Comparison of ENCODE assay signal across 13 cellular contexts in genomic region chr4:101037938-101038413, GRCh38.
DNase-seq lines count a peak whose midpoint lies in the region; ATAC-seq, FAIRE-seq and TF ChIP-seq lines count a peak whose summit lies in the region.
"Had no signal": no experiment of that assay in that cellular context is flagged by ENCODE, and none has a peak within 500 bp of the region (broad histone marks: within the 10 kb centered on the region; RNA-seq: fewer than 3 reads in every experiment).

No MANE protein-coding gene starts in this region.

- H2BK12ac ChIP-seq in neuronal stem cell (ENCODE audit: low read length) = no peak overlapping the region

- no peaks in the 10 kb centered on the region for H3K9me3 ChIP-seq in cardiac muscle cell (ENCODE audit: low read depth)
- no peaks in the 10 kb centered on the region for H3K9me3 ChIP-seq in right atrium auricular region
- no peaks in the 10 kb centered on the region for H3K9me3 ChIP-seq in neuronal stem cell (replicated peaks in 1 of 2; ENCODE audit: control insufficient read depth in 2 of 2, insufficient read depth in 1 of 2, low read depth in 1 of 2, low read length in 2 of 2)

- H3K36me3 ChIP-seq in cardiac muscle cell (no peaks in the 10 kb centered on the region), right atrium auricular region (no peaks in the 10 kb centered on the region), bronchial epithelial cell (ENCODE audit: control insufficient read depth, insufficient read depth, low read length) (no peaks in the 10 kb centered on the region), neuronal stem cell (replicated peaks in 1 of 2; ENCODE audit: control insufficient read depth in 2 of 2, insufficient read depth in 2 of 2, low read length in 2 of 2) (peaks cover 0 to 2% of the 10 kb centered on the region in 2 donors)

- TF ChIP-seq CTCF in cardiac muscle cell (IDR thresholded peaks at IDR 0.05; ENCODE audit: low read depth, low read length) (no peak), right atrium auricular region (IDR thresholded peaks at IDR 0.05) (no peak), bronchial epithelial cell (IDR thresholded peaks at IDR 0.05; ENCODE audit: insufficient read depth, low read length, severe bottlenecking) (no peak), coronary artery (IDR thresholded peaks at IDR 0.05) (no peak)

- H3K9ac ChIP-seq in neuronal stem cell (ENCODE audit: low read depth, low read length, poor library complexity) = no peak overlapping the region

- no peak for DNase-seq in cardiac muscle cell (ENCODE audit: low read depth in 1 of 2, low spot score in 1 of 2)
- no peak for DNase-seq in right atrium auricular region (ENCODE audit: low spot score)
- DNase-seq in bronchial epithelial cell (ENCODE audit: low read depth) = no peak
- peak in 1 of 2 donors; percentile 23 for DNase-seq in stimulated activated naive CD8-positive, alpha-beta T cell treated with anti-CD3 and anti-CD28 coated beads, Interleukin-15, amount 100 ng/mL, for 72 hours
- DNase-seq in neuronal stem cell (ENCODE audit: low spot score) = no peak
- DNase-seq in coronary artery (ENCODE audit: low spot score) = no peak
- DNase-seq: COR-L47, NCI-H82, retina had no signal

- H3K79me1 ChIP-seq in neuronal stem cell (ENCODE audit: low read depth, low read length) = no peaks in the 10 kb centered on the region

- no peak overlapping the region for H2BK5ac ChIP-seq in neuronal stem cell (ENCODE audit: low read length)

- WGBS in neuronal stem cell (ENCODE audit: extremely low coverage in 2 of 2, insufficient read length in 2 of 2, insufficient replicate concordance in 1 of 2), 2 donors = no CpG with 5 or more reads among the region's 1 CpG

- no peak overlapping the region for H4K8ac ChIP-seq in neuronal stem cell (ENCODE audit: low read depth, low read length)

- H3K23ac ChIP-seq in neuronal stem cell (ENCODE audit: low read depth, low read length, poor library complexity) = no peak overlapping the region

- H2BK120ac ChIP-seq in neuronal stem cell (ENCODE audit: low read depth, low read length) = no peak overlapping the region

- peak; percentile 23 for FAIRE-seq in bronchial epithelial cell (lab: Jason Lieb, UNC)

- H3K14ac ChIP-seq in neuronal stem cell (ENCODE audit: low read length) = no peak overlapping the region

- H3K27ac ChIP-seq in cardiac muscle cell (peak overlapping the region; percentile 28), right atrium auricular region (no peak overlapping the region), neuronal stem cell (replicated peaks; ENCODE audit: low read length) (no peak overlapping the region), coronary artery (no peak overlapping the region)

- no peaks in the 10 kb centered on the region for H3K27me3 ChIP-seq in cardiac muscle cell
- no peaks in the 10 kb centered on the region for H3K27me3 ChIP-seq in right atrium auricular region
- no peaks in the 10 kb centered on the region for H3K27me3 ChIP-seq in bronchial epithelial cell (ENCODE audit: control insufficient read depth, insufficient read depth, low read length)
- H3K27me3 ChIP-seq in neuronal stem cell (ENCODE audit: control insufficient read depth in 3 of 3, insufficient read depth in 3 of 3, low read depth in 1 of 3, low read length in 3 of 3) = no peaks in the 10 kb centered on the region

- no peak overlapping the region for H2AK5ac ChIP-seq in neuronal stem cell (ENCODE audit: low read depth, low read length)

- H3K4me3 ChIP-seq in cardiac muscle cell (no peak overlapping the region), right atrium auricular region (no peak overlapping the region), bronchial epithelial cell (ENCODE audit: low read depth, low read length) (no peak overlapping the region), neuronal stem cell (ENCODE audit: low read length in 2 of 2) (no peak overlapping the region), coronary artery (no peak overlapping the region)

- H3K27me3 Mint-ChIP-seq in stimulated activated naive CD8-positive, alpha-beta T cell treated with anti-CD3 and anti-CD28 coated beads, Interleukin-15, amount 100 ng/mL, for 72 hours = no peaks in the 10 kb centered on the region
- H3K27me3 Mint-ChIP-seq: activated naive CD4-positive, alpha-beta T cell treated with anti-CD3 and anti-CD28 coated beads, Interleukin-2, amount 50 U/mL, for 24 hours; IgD-negative memory B cell had no signal

- H2AFZ ChIP-seq in neuronal stem cell (ENCODE audit: low read length) = no peak overlapping the region

- no peak overlapping the region for H2BK15ac ChIP-seq in neuronal stem cell (ENCODE audit: low read length)

- ATAC-seq in HG03175 (IDR thresholded peaks at IDR 0.05; ENCODE audit: unreplicated experiment) (peak; percentile 43), HG03565 (IDR thresholded peaks at IDR 0.05; ENCODE audit: unreplicated experiment) (no peak)
- peak; percentile 78 for ATAC-seq in stimulated activated naive CD8-positive, alpha-beta T cell treated with anti-CD3 and anti-CD28 coated beads, Interleukin-15, amount 100 ng/mL, for 72 hours

- H3K4me1 Mint-ChIP-seq in stimulated activated naive CD8-positive, alpha-beta T cell treated with anti-CD3 and anti-CD28 coated beads, Interleukin-15, amount 100 ng/mL, for 72 hours = peaks cover 26% of the 10 kb centered on the region

- no peaks in the 10 kb centered on the region for H3K9me3 Mint-ChIP-seq in stimulated activated naive CD8-positive, alpha-beta T cell treated with anti-CD3 and anti-CD28 coated beads, Interleukin-15, amount 100 ng/mL, for 72 hours
- H3K9me3 Mint-ChIP-seq: activated naive CD4-positive, alpha-beta T cell treated with anti-CD3 and anti-CD28 coated beads, Interleukin-2, amount 50 U/mL, for 24 hours; IgD-negative memory B cell had no signal

- H3K18ac ChIP-seq in neuronal stem cell (ENCODE audit: low read length) = no peak overlapping the region

- no peak overlapping the region for H4K91ac ChIP-seq in neuronal stem cell (ENCODE audit: low read depth, low read length, poor library complexity)

- no peak overlapping the region for H3K4me2 ChIP-seq in neuronal stem cell (ENCODE audit: insufficient read depth, low read length, poor library complexity, severe bottlenecking)

- peaks cover 5% of the 10 kb centered on the region for H3K4me1 ChIP-seq in cardiac muscle cell (ENCODE audit: low read depth)
- H3K4me1 ChIP-seq in right atrium auricular region = no peaks in the 10 kb centered on the region
- H3K4me1 ChIP-seq in neuronal stem cell (ENCODE audit: control insufficient read depth in 2 of 2, insufficient read depth in 1 of 2, low read depth in 1 of 2, low read length in 2 of 2) = peaks cover 0 to 4% of the 10 kb centered on the region in 2 donors

- H3K27ac Mint-ChIP-seq in stimulated activated naive CD8-positive, alpha-beta T cell treated with anti-CD3 and anti-CD28 coated beads, Interleukin-15, amount 100 ng/mL, for 72 hours = no peak overlapping the region
- H3K27ac Mint-ChIP-seq: activated naive CD4-positive, alpha-beta T cell treated with anti-CD3 and anti-CD28 coated beads, Interleukin-2, amount 50 U/mL, for 24 hours had no signal

- no peak overlapping the region for H3K4ac ChIP-seq in neuronal stem cell (ENCODE audit: low read length)

- peak overlapping the region in 1 of 2 donors; percentile 13 for H3K4me3 Mint-ChIP-seq in stimulated activated naive CD8-positive, alpha-beta T cell treated with anti-CD3 and anti-CD28 coated beads, Interleukin-15, amount 100 ng/mL, for 72 hours
- H3K4me3 Mint-ChIP-seq: activated naive CD4-positive, alpha-beta T cell treated with anti-CD3 and anti-CD28 coated beads, Interleukin-2, amount 50 U/mL, for 24 hours; IgD-negative memory B cell had no signal
